In genomic region chr18:45332911-45333310, GRCh38 we compare ENCODE assay signal across 32 cellular contexts.
"Had no signal": no experiment of that assay in that cellular context is flagged by ENCODE, and none has a peak within 500 bp of the region (broad histone marks: within the 10 kb centered on the region; RNA-seq: fewer than 3 reads in every experiment).

No MANE protein-coding gene starts in this region.

- DNase-seq: activated B cell treated with CpG ODN at 0.5 μM for 24 hours; activated CD4-positive, alpha-beta memory T cell treated with anti-CD3 and anti-CD28 coated beads for 36 hours; activated CD4-positive, alpha-beta T cell treated with anti-CD3 and anti-CD28 coated beads for 4 hours; activated CD4-positive, alpha-beta T cell treated with anti-CD3 and anti-CD28 coated beads, Interleukin-2, amount 50 U/mL, for 1 hour; activated CD4-positive, CD25-positive, alpha-beta regulatory T cell treated with anti-CD3 and anti-CD28 coated beads, Interleukin-2, amount 50 U/mL, for 72 hours; activated CD8-positive, alpha-beta memory T cell treated with anti-CD3 and anti-CD28 coated beads, Interleukin-2, amount 50 U/mL, for 4 hours; activated gamma-delta T cell treated with Interleukin-2 at 50 U/mL for 16 hours; activated naive CD4-positive, alpha-beta T cell treated with anti-CD3 and anti-CD28 coated beads for 36 hours; activated T-cell treated with anti-CD3 and anti-CD28 coated beads for 4 hours; activated T-cell treated with anti-CD3 and anti-CD28 coated beads, Interleukin-2, amount 50 U/mL, for 4 hours; adrenal gland; brain microvascular endothelial cell; NCI-H1105; NCI-H1417 treated with DMSO at 0.1 percent for 48 hours; NCI-H187 treated with DMSO at 0.1 percent for 48 hours; NCI-H2081; NCI-H2171 treated with DMSO at 0.1 percent for 48 hours; NCI-H345; NCI-H524 treated with DMSO at 0.1 percent for 48 hours; PC-3; Peyer's patch; RPMI8226; SHP77 treated with DMSO at 0.1 percent for 48 hours; SW 1271; T-helper 1 cell; T-helper 2 cell; T-helper 9 cell had no signal

- H3K9me3 Mint-ChIP-seq: activated B cell treated with CpG ODN at 0.5 μM for 24 hours; activated CD4-positive, alpha-beta memory T cell treated with anti-CD3 and anti-CD28 coated beads for 36 hours; activated naive CD4-positive, alpha-beta T cell treated with anti-CD3 and anti-CD28 coated beads for 36 hours; activated naive CD4-positive, alpha-beta T cell treated with anti-CD3 and anti-CD28 coated beads, Interleukin-2, amount 50 U/mL, for 72 hours; activated T-cell treated with anti-CD3 and anti-CD28 coated beads, Interleukin-2, amount 50 U/mL, for 4 hours; activated T-helper 1 cell treated with anti-CD3 and anti-CD28 coated beads, Interleukin-12 subunit alpha, Interleukin-12 subunit beta, Interleukin-2, Interleukin-4 antibody, amounts not matched to agents 30 ng/mL and 10 ng/mL and 1 ng/mL, durations not matched to agents 14 hours and 24 hours and 36 hours had no signal

- H3K27me3 ChIP-seq: adrenal gland, brain microvascular endothelial cell, Peyer's patch, SJSA1 had no signal

- H3K27ac Mint-ChIP-seq: activated B cell treated with CpG ODN at 0.5 μM for 24 hours; activated CD4-positive, alpha-beta memory T cell treated with anti-CD3 and anti-CD28 coated beads for 36 hours; activated naive CD4-positive, alpha-beta T cell treated with anti-CD3 and anti-CD28 coated beads for 36 hours; activated naive CD4-positive, alpha-beta T cell treated with anti-CD3 and anti-CD28 coated beads, Interleukin-2, amount 50 U/mL, for 72 hours; activated T-helper 1 cell treated with anti-CD3 and anti-CD28 coated beads, Interleukin-12 subunit alpha, Interleukin-12 subunit beta, Interleukin-2, Interleukin-4 antibody, amounts not matched to agents 30 ng/mL and 10 ng/mL and 1 ng/mL, durations not matched to agents 14 hours and 24 hours and 36 hours had no signal

- H3K36me3 ChIP-seq: adrenal gland, brain microvascular endothelial cell, Peyer's patch, SJSA1 had no signal

- H3K4me1 Mint-ChIP-seq: activated B cell treated with CpG ODN at 0.5 μM for 24 hours had no signal

- H3K4me3 ChIP-seq: adrenal gland, K562, Peyer's patch, SJSA1 had no signal

- H3K4me3 Mint-ChIP-seq: activated B cell treated with CpG ODN at 0.5 μM for 24 hours; activated CD4-positive, alpha-beta memory T cell treated with anti-CD3 and anti-CD28 coated beads for 36 hours; activated naive CD4-positive, alpha-beta T cell treated with anti-CD3 and anti-CD28 coated beads for 36 hours; activated T-cell treated with anti-CD3 and anti-CD28 coated beads, Interleukin-2, amount 50 U/mL, for 4 hours; activated T-helper 1 cell treated with anti-CD3 and anti-CD28 coated beads, Interleukin-12 subunit alpha, Interleukin-12 subunit beta, Interleukin-2, Interleukin-4 antibody, amounts not matched to agents 30 ng/mL and 10 ng/mL and 1 ng/mL, durations not matched to agents 14 hours and 24 hours and 36 hours had no signal

- H3K4me1 ChIP-seq: adrenal gland, Peyer's patch had no signal

- H3K27ac ChIP-seq: brain microvascular endothelial cell, Peyer's patch, SJSA1, VCaP had no signal

- H3K9me3 ChIP-seq: adrenal gland, Peyer's patch, SJSA1 had no signal

- ATAC-seq: activated naive CD4-positive, alpha-beta T cell treated with anti-CD3 and anti-CD28 coated beads, Interleukin-2, amount 50 U/mL, for 72 hours; activated T-cell treated with anti-CD3 and anti-CD28 coated beads, Interleukin-2, amount 50 U/mL, for 4 hours; K562; PC-3 had no signal

- H3K36me3 Mint-ChIP-seq: activated CD4-positive, alpha-beta memory T cell treated with anti-CD3 and anti-CD28 coated beads for 36 hours; activated naive CD4-positive, alpha-beta T cell treated with anti-CD3 and anti-CD28 coated beads, Interleukin-2, amount 50 U/mL, for 72 hours had no signal
